Comparison of ENCODE assay signal across 8 cellular contexts in genomic region chr15:63188937-63189871, GRCh38. TPM values are rescaled to one million over a fixed set of nuclear protein-coding genes. Genes with fewer than 3 reads are reported as not detected.
DNase-seq lines count a peak whose midpoint lies in the region; ATAC-seq and TF ChIP-seq lines count a peak whose summit lies in the region.

Gene RAB8B (plus strand): TSS chr15:63189606. CDS start chr15:63189625, 19 bp downstream.

- DNase-seq in GM19240 (ENCODE audit: insufficient read length, low spot score): peak; percentile 47
- peak; percentile 91 for DNase-seq in NCI-H526 treated with DMSO at 0.1 percent for 48 hours (lab: John Stamatoyannopoulos, UW)
- DNase-seq in activated CD4-positive, alpha-beta T cell treated with anti-CD3 and anti-CD28 coated beads, Interleukin-2, amount 10 ng/mL, durations not matched to agents 7 days and 5 days: peak; percentile 98
- peak; percentile 99 for DNase-seq in coronary artery (ENCODE audit: low spot score)
- DNase-seq in left colon: peak; percentile 98 to 100
- DNase-seq in stimulated activated CD4-positive, alpha-beta T cell treated with anti-CD3 and anti-CD28 coated beads, Interleukin-1b, Interleukin-23, amount 100 ng/mL, for 4 hours (ENCODE audit: low read depth in 2 of 2): peak; percentile 99 to 100

- H3K27ac Mint-ChIP-seq in activated CD4-positive, alpha-beta T cell treated with anti-CD3 and anti-CD28 coated beads, Interleukin-2, amount 10 ng/mL, durations not matched to agents 7 days and 5 days: peak within 1 kb of the TSS; percentile 89

- no peaks in the 10 kb centered on the region for H3K9me3 ChIP-seq in BLaER1 treated with 17β-estradiol and CSF1 and Interleukin-3, amounts not matched to agents 10 nM and 100 nM (replicated peaks in 1 of 11)

- intact Hi-C loops in left colon (cut with DNase I, micrococcal nuclease): no loop called here

- H3K27me3 Mint-ChIP-seq in activated CD4-positive, alpha-beta T cell treated with anti-CD3 and anti-CD28 coated beads, Interleukin-2, amount 10 ng/mL, durations not matched to agents 7 days and 5 days: peaks cover 4% of the 10 kb centered on the region

- CTCF ChIA-PET in activated CD4-positive, alpha-beta T cell treated with anti-CD3 and anti-CD28 coated beads, Interleukin-2, amount 10 ng/mL, durations not matched to agents 7 days and 5 days (lab: Charles Lee): interaction anchor here (1.0 kb wide), 1 partner anchor 17 kb away, joined by 3 read pairs; no protein-coding TSS in a partner anchor

- H3K4me3 ChIP-seq in BLaER1 treated with 17β-estradiol and CSF1 and Interleukin-3, amounts not matched to agents 10 nM and 100 nM: peak within 1 kb of the TSS; percentile 75 to 90 (median 82)
- peak within 1 kb of the TSS; percentile 93 for H3K4me3 ChIP-seq in coronary artery

- peaks cover 24% of the 10 kb centered on the region for H3K36me3 Mint-ChIP-seq in activated CD4-positive, alpha-beta T cell treated with anti-CD3 and anti-CD28 coated beads, Interleukin-2, amount 10 ng/mL, durations not matched to agents 7 days and 5 days (ENCODE audit: low read depth)

- H3K4me1 ChIP-seq in BLaER1 treated with 17β-estradiol and CSF1 and Interleukin-3, amounts not matched to agents 10 nM and 100 nM: peaks cover 39 to 51% (median 45%) of the 10 kb centered on the region in 10 experiments

- H4K20me1 ChIP-seq in BLaER1 treated with 17β-estradiol and CSF1 and Interleukin-3, amounts not matched to agents 10 nM and 100 nM: peaks cover 0 to 38% (median 0%) of the 10 kb centered on the region in 11 experiments; a peak in 6 of 22 replicates

- no peaks in the 10 kb centered on the region for H3K27me3 ChIP-seq in BLaER1 treated with 17β-estradiol and CSF1 and Interleukin-3, amounts not matched to agents 10 nM and 100 nM

- peaks cover 45% of the 10 kb centered on the region for H3K4me1 Mint-ChIP-seq in activated CD4-positive, alpha-beta T cell treated with anti-CD3 and anti-CD28 coated beads, Interleukin-2, amount 10 ng/mL, durations not matched to agents 7 days and 5 days

- H3K27ac ChIP-seq in BLaER1 treated with 17β-estradiol and CSF1 and Interleukin-3, amounts not matched to agents 10 nM and 100 nM: peak within 1 kb of the TSS; percentile 72 to 87 (median 81)
- H3K27ac ChIP-seq in coronary artery: peak within 1 kb of the TSS; percentile 77 to 93

- POLR2A ChIA-PET in activated CD4-positive, alpha-beta T cell treated with anti-CD3 and anti-CD28 coated beads, Interleukin-2, amount 10 ng/mL, durations not matched to agents 7 days and 5 days (lab: Charles Lee): no interaction called here

- ATAC-seq in HG03460 (IDR thresholded peaks at IDR 0.05; ENCODE audit: unreplicated experiment) (peak; percentile 73), left colon (peak; percentile 99)

- no peaks in the 10 kb centered on the region for H3K9me3 Mint-ChIP-seq in activated CD4-positive, alpha-beta T cell treated with anti-CD3 and anti-CD28 coated beads, Interleukin-2, amount 10 ng/mL, durations not matched to agents 7 days and 5 days

- H3K4me3 Mint-ChIP-seq in activated CD4-positive, alpha-beta T cell treated with anti-CD3 and anti-CD28 coated beads, Interleukin-2, amount 10 ng/mL, durations not matched to agents 7 days and 5 days: peak within 1 kb of the TSS; percentile 96

- TF ChIP-seq CTCF in coronary artery (IDR thresholded peaks at IDR 0.05): no peak

- H3K36me3 ChIP-seq in BLaER1 treated with 17β-estradiol and CSF1 and Interleukin-3, amounts not matched to agents 10 nM and 100 nM: no peaks in the 10 kb centered on the region; a peak in 1 of 22 replicates

- H3K4me2 ChIP-seq in BLaER1 treated with 17β-estradiol and CSF1 and Interleukin-3, amounts not matched to agents 10 nM and 100 nM: peak within 1 kb of the TSS; percentile 85 to 96 (median 93)

- H3K9ac ChIP-seq in BLaER1 treated with 17β-estradiol and CSF1 and Interleukin-3, amounts not matched to agents 10 nM and 100 nM: peak within 1 kb of the TSS; percentile 76 to 89 (median 85)

RNA-seq across cellular contexts. Expression of gene RAB8B, which starts in this region (rescaled TPM):
- total RNA-seq in activated CD4-positive, alpha-beta T cell treated with anti-CD3 and anti-CD28 coated beads, Interleukin-2, amount 10 ng/mL, durations not matched to agents 7 days and 5 days: 100 to 1,000 TPM; 115 to 150 TPM
- 10 to 100 TPM; 11.3 to 14.2 TPM for total RNA-seq in left colon

Comparison
In these comparisons a context has a peak if more than half of its experiments do, and no peak if none do; other contexts are left out.
1. Peak in every context shown above with its lines: DNase-seq, ATAC-seq, H3K4me3 ChIP-seq and H3K27ac ChIP-seq.
2. RNA of gene RAB8B (total RNA-seq): 115 to 150 TPM in activated CD4-positive, alpha-beta T cell treated with anti-CD3 and anti-CD28 coated beads, Interleukin-2, amount 10 ng/mL, durations not matched to agents 7 days and 5 days; 11.3 to 14.2 TPM in left colon; every median in the first group is over 4 times any median in the second.
3. DNase-seq: peak in every context shown above with its lines; median percentile 100 in stimulated activated CD4-positive, alpha-beta T cell treated with anti-CD3 and anti-CD28 coated beads, Interleukin-1b, Interleukin-23, amount 100 ng/mL, for 4 hours; 99 in coronary artery; 99 in left colon; 98 in activated CD4-positive, alpha-beta T cell treated with anti-CD3 and anti-CD28 coated beads, Interleukin-2, amount 10 ng/mL, durations not matched to agents 7 days and 5 days; 91 in NCI-H526 treated with DMSO at 0.1 percent for 48 hours; 47 in GM19240.